Comparison of ENCODE assay signal across 19 cellular contexts in the genomic region with DNA sequence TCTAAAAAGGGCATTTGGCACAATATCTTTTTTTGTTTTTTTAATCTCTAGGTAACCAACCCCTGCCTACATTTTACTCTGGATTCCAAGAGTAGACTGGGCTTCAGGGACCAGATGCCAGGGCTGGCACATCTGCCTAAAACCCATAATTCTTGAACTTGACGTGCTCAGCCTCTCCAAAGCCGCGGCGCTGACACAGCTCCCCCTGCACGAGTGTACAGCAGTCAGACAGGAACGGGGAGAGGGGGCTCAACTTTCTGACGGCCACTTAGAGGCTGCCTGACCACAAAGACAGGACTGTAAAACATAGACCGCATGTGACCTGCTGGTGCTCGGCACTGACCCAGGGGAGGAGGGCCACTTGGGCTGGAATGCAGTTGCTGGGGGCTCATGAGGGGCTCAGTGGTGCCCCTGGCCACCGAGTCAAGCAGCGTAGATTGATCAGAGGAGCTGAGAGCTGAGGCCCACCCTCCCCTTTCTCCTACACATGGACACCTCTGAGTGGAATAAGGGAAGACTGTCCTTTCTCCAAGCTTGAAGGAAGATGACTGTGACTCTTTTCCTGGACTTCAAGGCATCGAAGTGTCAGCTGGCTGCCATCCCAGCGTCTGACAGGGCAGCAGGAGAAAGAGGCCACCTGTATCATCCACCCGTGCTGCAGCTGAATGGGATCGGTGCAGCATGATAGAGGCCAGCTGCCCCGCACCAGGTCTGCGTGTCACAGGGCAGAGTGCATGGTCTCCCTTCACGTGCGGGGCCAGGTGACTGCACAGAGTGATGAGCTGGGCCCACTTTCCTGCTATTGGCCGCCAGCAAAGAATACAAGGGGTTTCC.
A peak's percentile ranks its signal among the peaks of the same experiment; 100 is the strongest.
DNase-seq lines count a peak whose midpoint lies in the region; ATAC-seq and TF ChIP-seq lines count a peak whose summit lies in the region.
"Had no signal": no experiment of that assay in that cellular context is flagged by ENCODE, and none has a peak within 500 bp of the region (broad histone marks: within the 10 kb centered on the region; RNA-seq: fewer than 3 reads in every experiment).

No MANE protein-coding gene starts in this region.

- no peaks in the 10 kb centered on the region for H3K36me3 Mint-ChIP-seq in activated T-cell treated with anti-CD3 and anti-CD28 coated beads, Interleukin-2, amount 50 U/mL, for 72 hours (ENCODE audit: insufficient read depth in 2 of 2)
- no peaks in the 10 kb centered on the region for H3K36me3 Mint-ChIP-seq in activated naive CD4-positive, alpha-beta T cell treated with anti-CD3 and anti-CD28 coated beads, Interleukin-2, amount 10 ng/mL, durations not matched to agents 7 days and 5 days
- no peaks in the 10 kb centered on the region for H3K36me3 Mint-ChIP-seq in activated T-cell treated with anti-CD3 and anti-CD28 coated beads, Interleukin-2, amount 50 U/mL, for 24 hours (ENCODE audit: low read depth)

- H3K27ac ChIP-seq in fibroblast of lung (ENCODE audit: insufficient read depth, low read length), result no peak overlapping the region
- no peak overlapping the region for H3K27ac ChIP-seq in osteoblast (ENCODE audit: low read depth, low read length)
- H3K27ac ChIP-seq in aorta (ENCODE audit: low read depth in 1 of 2, low read length in 2 of 2), result no peak overlapping the region
- H3K27ac ChIP-seq: breast epithelium, Peyer's patch had no signal

- H3K4me1 Mint-ChIP-seq in activated T-cell treated with anti-CD3 and anti-CD28 coated beads, Interleukin-2, amount 50 U/mL, for 72 hours (ENCODE audit: low read depth), result peaks cover 10% of the 10 kb centered on the region
- peaks cover 3% of the 10 kb centered on the region for H3K4me1 Mint-ChIP-seq in activated naive CD4-positive, alpha-beta T cell treated with anti-CD3 and anti-CD28 coated beads, Interleukin-2, amount 10 ng/mL, durations not matched to agents 7 days and 5 days
- no peaks in the 10 kb centered on the region for H3K4me1 Mint-ChIP-seq in activated T-cell treated with anti-CD3 and anti-CD28 coated beads, Interleukin-2, amount 50 U/mL, for 24 hours (ENCODE audit: low read depth)

- CTCF ChIA-PET in activated naive CD4-positive, alpha-beta T cell treated with anti-CD3 and anti-CD28 coated beads, Interleukin-2, amount 10 ng/mL, durations not matched to agents 7 days and 5 days (lab: Charles Lee), result interaction anchor here (1.6 to 1.7 kb wide), 2 partner anchors 14 to 27 kb away, joined by 3 to 4 read pairs; no protein-coding TSS in a partner anchor

- H3K4me3 ChIP-seq in fibroblast of lung (replicated peaks in 1 of 4; ENCODE audit: control extremely low read depth in 1 of 4, insufficient read depth in 1 of 4, low read depth in 3 of 4, low read length in 4 of 4), result no peak overlapping the region
- H3K4me3 ChIP-seq in osteoblast (ENCODE audit: insufficient read depth, low read length), result no peak overlapping the region
- no peak overlapping the region for H3K4me3 ChIP-seq in aorta (ENCODE audit: low read length in 2 of 2)
- H3K4me3 ChIP-seq: A549, breast epithelium, Peyer's patch had no signal

- H4K20me1 ChIP-seq in fibroblast of lung (ENCODE audit: control insufficient read depth, extremely low read depth, insufficient read depth, low read length) (no peaks in the 10 kb centered on the region), osteoblast (ENCODE audit: insufficient read depth, low read length) (no peaks in the 10 kb centered on the region)

- H3K4me1 ChIP-seq in fibroblast of lung (ENCODE audit: control insufficient read depth, extremely low read depth, insufficient read depth, low read length), result no peaks in the 10 kb centered on the region
- no peaks in the 10 kb centered on the region for H3K4me1 ChIP-seq in osteoblast (ENCODE audit: insufficient read depth, low read length)
- peaks cover 0 to 2% of the 10 kb centered on the region in 2 donors for H3K4me1 ChIP-seq in aorta (ENCODE audit: control insufficient read depth in 1 of 2, insufficient read depth in 2 of 2, low read length in 2 of 2)
- H3K4me1 ChIP-seq: A549, breast epithelium, Peyer's patch had no signal

- H3K9me3 ChIP-seq in fibroblast of lung (ENCODE audit: control insufficient read depth, insufficient read depth, low read depth, low read length), result no peaks in the 10 kb centered on the region
- no peaks in the 10 kb centered on the region for H3K9me3 ChIP-seq in osteoblast (ENCODE audit: low read depth, low read length)
- no peaks in the 10 kb centered on the region for H3K9me3 ChIP-seq in aorta (ENCODE audit: control insufficient read depth, low read length)
- H3K9me3 ChIP-seq: A549, breast epithelium, Peyer's patch had no signal

- H3K9ac ChIP-seq in fibroblast of lung (ENCODE audit: insufficient read depth, low read length), result no peak overlapping the region

- intact Hi-C loops in aorta (cut with DNase I), result no loop called here

- WGBS in aorta, 2 donors, result 41 to 46% methylated on average over 20 of the region's 20 CpGs

- H3K4me3 Mint-ChIP-seq in activated T-cell treated with anti-CD3 and anti-CD28 coated beads, Interleukin-2, amount 50 U/mL, for 72 hours, result peak overlapping the region; percentile 46 to 51
- no peak overlapping the region for H3K4me3 Mint-ChIP-seq in activated naive CD4-positive, alpha-beta T cell treated with anti-CD3 and anti-CD28 coated beads, Interleukin-2, amount 10 ng/mL, durations not matched to agents 7 days and 5 days
- H3K4me3 Mint-ChIP-seq in activated T-cell treated with anti-CD3 and anti-CD28 coated beads, Interleukin-2, amount 50 U/mL, for 24 hours, result no peak overlapping the region
- H3K4me3 Mint-ChIP-seq: naive thymus-derived CD4-positive, alpha-beta T cell had no signal

- H3K79me2 ChIP-seq in fibroblast of lung (ENCODE audit: control insufficient read depth, insufficient read depth, low read length) (no peaks in the 10 kb centered on the region), osteoblast (ENCODE audit: insufficient read depth, low read length) (no peaks in the 10 kb centered on the region)

- H3K4me2 ChIP-seq in fibroblast of lung (ENCODE audit: extremely low read depth, insufficient read depth, low read length) (peak overlapping the region; percentile 23), osteoblast (ENCODE audit: insufficient read depth, low read length) (peak overlapping the region; percentile 43)
- H3K4me2 ChIP-seq: A549 had no signal

- H2AFZ ChIP-seq in fibroblast of lung (ENCODE audit: low read length) (peak overlapping the region; percentile 7), osteoblast (ENCODE audit: low read length) (peak overlapping the region; percentile 29)

- H3K27me3 ChIP-seq in fibroblast of lung (ENCODE audit: control insufficient read depth, insufficient read depth, low read length) (no peaks in the 10 kb centered on the region), osteoblast (ENCODE audit: insufficient read depth, low read length) (no peaks in the 10 kb centered on the region), aorta (ENCODE audit: control insufficient read depth in 1 of 2, insufficient read depth in 2 of 2, low read length in 1 of 2) (no peaks in the 10 kb centered on the region)
- H3K27me3 ChIP-seq: breast epithelium, Peyer's patch had no signal

- H3K9me3 Mint-ChIP-seq in activated T-cell treated with anti-CD3 and anti-CD28 coated beads, Interleukin-2, amount 50 U/mL, for 72 hours, result no peaks in the 10 kb centered on the region
- no peaks in the 10 kb centered on the region for H3K9me3 Mint-ChIP-seq in activated naive CD4-positive, alpha-beta T cell treated with anti-CD3 and anti-CD28 coated beads, Interleukin-2, amount 10 ng/mL, durations not matched to agents 7 days and 5 days
- H3K9me3 Mint-ChIP-seq in activated T-cell treated with anti-CD3 and anti-CD28 coated beads, Interleukin-2, amount 50 U/mL, for 24 hours, result no peaks in the 10 kb centered on the region
- H3K9me3 Mint-ChIP-seq: naive thymus-derived CD4-positive, alpha-beta T cell had no signal

- no peak for DNase-seq in activated T-cell treated with anti-CD3 and anti-CD28 coated beads, Interleukin-2, amount 50 U/mL, for 72 hours
- DNase-seq in activated T-cell treated with anti-CD3 and anti-CD28 coated beads for 4 hours (no peak), fibroblast of lung (ENCODE audit: low read depth in 2 of 2) (peak; percentile 40 to 69), osteoblast (ENCODE audit: insufficient read length, low spot score, missing footprints) (no peak), aorta (no peak)
- no peak for DNase-seq in activated naive CD4-positive, alpha-beta T cell treated with anti-CD3 and anti-CD28 coated beads, Interleukin-2, amount 10 ng/mL, durations not matched to agents 7 days and 5 days
- DNase-seq in activated T-cell treated with anti-CD3 and anti-CD28 coated beads, Interleukin-2, amount 50 U/mL, for 24 hours, result no peak
- DNase-seq: activated CD4-positive, CD25-positive, alpha-beta regulatory T cell; activated gamma-delta T cell treated with Interleukin-2 at 50 U/mL for 16 hours; Kasumi-1; naive thymus-derived CD4-positive, alpha-beta T cell; NCI-H1694; NCI-H748 treated with DMSO at 0.1 percent for 48 hours; Peyer's patch; stimulated activated CD4-positive, alpha-beta T cell treated with anti-CD3 and anti-CD28 coated beads, Interleukin-4, amount 100 ng/mL, for 1 hour had no signal

- no peak overlapping the region for H3K27ac Mint-ChIP-seq in activated T-cell treated with anti-CD3 and anti-CD28 coated beads, Interleukin-2, amount 50 U/mL, for 72 hours
- no peak overlapping the region for H3K27ac Mint-ChIP-seq in activated naive CD4-positive, alpha-beta T cell treated with anti-CD3 and anti-CD28 coated beads, Interleukin-2, amount 10 ng/mL, durations not matched to agents 7 days and 5 days
- H3K27ac Mint-ChIP-seq in activated T-cell treated with anti-CD3 and anti-CD28 coated beads, Interleukin-2, amount 50 U/mL, for 24 hours, result no peak overlapping the region
- H3K27ac Mint-ChIP-seq: naive thymus-derived CD4-positive, alpha-beta T cell had no signal

- no peak for ATAC-seq in activated T-cell treated with anti-CD3 and anti-CD28 coated beads, Interleukin-2, amount 50 U/mL, for 72 hours (replicated peaks in 1 of 2)
- peak; percentile 34 for ATAC-seq in aorta (ENCODE audit: low FRiP score)
- no peak for ATAC-seq in GM18907 (IDR thresholded peaks at IDR 0.05; ENCODE audit: unreplicated experiment)
- ATAC-seq: A549; left lobe of liver; naive thymus-derived CD4-positive, alpha-beta T cell had no signal

- TF ChIP-seq CTCF in fibroblast of lung (conservative IDR thresholded peaks at IDR 0.05 in 1 of 2, IDR thresholded peaks at IDR 0.05 in 1 of 2; ENCODE audit: low read depth in 1 of 2, low read length in 2 of 2) (no peak), osteoblast (IDR thresholded peaks at IDR 0.05; ENCODE audit: extremely low read depth, low read depth, low read length) (no peak)

- H3K36me3 ChIP-seq in fibroblast of lung (ENCODE audit: control insufficient read depth, insufficient read depth, low read length) (no peaks in the 10 kb centered on the region), osteoblast (ENCODE audit: insufficient read depth, low read length) (no peaks in the 10 kb centered on the region), aorta (ENCODE audit: control insufficient read depth in 1 of 2, insufficient read depth in 2 of 2, low read length in 1 of 2) (no peaks in the 10 kb centered on the region)
- H3K36me3 ChIP-seq: breast epithelium, Peyer's patch had no signal

- H3K27me3 Mint-ChIP-seq in activated T-cell treated with anti-CD3 and anti-CD28 coated beads, Interleukin-2, amount 50 U/mL, for 72 hours (ENCODE audit: low read depth), result no peaks in the 10 kb centered on the region
- peaks cover 14% of the 10 kb centered on the region for H3K27me3 Mint-ChIP-seq in activated naive CD4-positive, alpha-beta T cell treated with anti-CD3 and anti-CD28 coated beads, Interleukin-2, amount 10 ng/mL, durations not matched to agents 7 days and 5 days
- no peaks in the 10 kb centered on the region for H3K27me3 Mint-ChIP-seq in activated T-cell treated with anti-CD3 and anti-CD28 coated beads, Interleukin-2, amount 50 U/mL, for 24 hours

Comparison
In these comparisons a context has a peak if more than half of its experiments do, and no peak if none do; other contexts are left out.
1. H3K4me3 Mint-ChIP-seq: peak in activated T-cell treated with anti-CD3 and anti-CD28 coated beads, Interleukin-2, amount 50 U/mL, for 72 hours (2 of 2); none in activated naive CD4-positive, alpha-beta T cell treated with anti-CD3 and anti-CD28 coated beads, Interleukin-2, amount 10 ng/mL, durations not matched to agents 7 days and 5 days (single experiment) and activated T-cell treated with anti-CD3 and anti-CD28 coated beads, Interleukin-2, amount 50 U/mL, for 24 hours (single experiment).
2. DNase-seq: peak in fibroblast of lung (2 of 2); none in activated T-cell treated with anti-CD3 and anti-CD28 coated beads, Interleukin-2, amount 50 U/mL, for 72 hours (0 of 2), activated T-cell treated with anti-CD3 and anti-CD28 coated beads for 4 hours (single experiment), osteoblast (single experiment), aorta (0 of 2), activated naive CD4-positive, alpha-beta T cell treated with anti-CD3 and anti-CD28 coated beads, Interleukin-2, amount 10 ng/mL, durations not matched to agents 7 days and 5 days (single experiment) and activated T-cell treated with anti-CD3 and anti-CD28 coated beads, Interleukin-2, amount 50 U/mL, for 24 hours (single experiment).